8 cellular contexts compared by ENCODE assay signal in the genomic region with DNA sequence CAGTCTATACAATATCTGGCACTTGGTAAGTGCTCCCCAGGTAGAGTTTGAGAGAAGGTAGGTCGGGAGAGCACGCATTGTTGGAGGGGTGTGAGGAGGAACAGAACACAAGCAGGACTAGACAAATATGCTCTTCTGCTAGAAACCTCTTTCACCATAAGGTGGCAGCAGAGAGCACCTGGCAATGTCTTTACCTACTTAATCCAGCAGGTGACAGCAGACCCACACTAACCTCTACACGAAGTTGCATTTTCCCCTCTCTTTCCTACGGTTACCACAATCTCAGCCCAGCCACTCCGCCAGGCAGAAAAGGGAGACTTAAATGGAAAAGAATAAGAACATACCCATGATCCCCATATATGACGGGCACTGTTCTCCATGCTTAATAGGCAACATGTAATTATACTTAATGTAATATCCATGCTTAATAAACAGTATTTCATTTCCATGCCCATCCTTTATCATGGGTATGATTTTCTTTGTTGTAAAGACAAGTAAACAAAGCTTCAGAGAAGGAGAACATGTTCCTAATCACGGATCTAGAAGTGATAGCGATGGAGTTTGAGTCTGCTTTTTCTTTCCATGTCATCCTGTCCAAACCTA. TPM values are rescaled to one million over a fixed set of nuclear protein-coding genes. Genes with fewer than 3 reads are reported as not detected.
A peak's percentile ranks its signal among the peaks of the same experiment; 100 is the strongest.
DNase-seq lines count a peak whose midpoint lies in the region; ATAC-seq and TF ChIP-seq lines count a peak whose summit lies in the region.

No MANE protein-coding gene starts in this region.

- no peaks in the 10 kb centered on the region for H3K4me1 ChIP-seq in adrenal gland (replicated peaks in 1 of 2)
- peaks cover 0 to 28% (median 6%) of the 10 kb centered on the region in 9 donors for H3K4me1 ChIP-seq in heart right ventricle

- DNase-seq in AG09309 (ENCODE audit: low read depth) (peak; percentile 48), NCI-H1436 treated with DMSO at 0.1 percent for 48 hours (lab: John Stamatoyannopoulos, UW) (peak; percentile 5), T-cell (peak; percentile 19 to 68 (median 54)), adrenal gland (peak; percentile 71 to 94 (median 81)), heart right ventricle (peak; percentile 38 to 81), renal cortical epithelial cell (ENCODE audit: low read depth) (peak; percentile 70)

- 5 to 17% (median 12%) methylated on average over 8 of the region's 8 CpGs for whole genome bisulfite sequencing in adrenal gland, 4 donors
- WGBS in heart right ventricle, 2 donors = 11 to 13% methylated on average over 8 of the region's 8 CpGs

- H3K36me3 Mint-ChIP-seq in T-cell = no peaks in the 10 kb centered on the region

- H3K27me3 ChIP-seq in adrenal gland (peaks cover 12% of the 10 kb centered on the region), heart right ventricle (peaks cover 0 to 37% (median 3%) of the 10 kb centered on the region in 7 donors)

- no peak overlapping the region for H3K4me3 ChIP-seq in AG09309 (ENCODE audit: control insufficient read depth, low read depth, low read length)
- H3K4me3 ChIP-seq in adrenal gland = no peak overlapping the region
- no peak overlapping the region for H3K4me3 ChIP-seq in heart right ventricle

- no peak overlapping the region for H3K4me3 Mint-ChIP-seq in T-cell

- peaks cover 0 to 6% (median 0%) of the 10 kb centered on the region in 3 donors for H3K9me3 Mint-ChIP-seq in T-cell

- no peak overlapping the region for H3K27ac Mint-ChIP-seq in T-cell

- TF ChIP-seq POLR2A in adrenal gland (IDR thresholded peaks at IDR 0.05) = no peak

- ATAC-seq in GM19351 (IDR thresholded peaks at IDR 0.05; ENCODE audit: unreplicated experiment) = peak; percentile 45
- peak; percentile 76 to 88 (median 81) for ATAC-seq in T-cell (replicated peaks in 1 of 4)
- peak; percentile 88 to 97 (median 90) for ATAC-seq in heart right ventricle
- no peak for ATAC-seq in HG03442 (IDR thresholded peaks at IDR 0.05; ENCODE audit: unreplicated experiment)

- TF ChIP-seq CTCF in AG09309 (IDR thresholded peaks at IDR 0.05; ENCODE audit: control insufficient read depth, insufficient read depth, low read depth, low read length, missing control alignments) (peak; percentile 100), adrenal gland (IDR thresholded peaks at IDR 0.05) (peak; percentile 98 to 100 (median 100)), heart right ventricle (IDR thresholded peaks at IDR 0.05) (peak; percentile 100)

- no peak overlapping the region for H3K27ac ChIP-seq in adrenal gland
- H3K27ac ChIP-seq in heart right ventricle = peak overlapping the region in 2 of 10 donors; percentile 30 to 72

- intact Hi-C loops in adrenal gland (cut with DNase I) (loop anchor here (2.0 to 5.0 kb wide), 4 partner anchors 49 to 162 kb away; partner anchors contain the start of genes CCL1 (in 1 of the 2) and CCL13 (in 1 of the 2)), heart right ventricle (cut with DNase I) (loop anchor here (1.0 to 10.0 kb wide), 8 partner anchors 42 to 163 kb away; partner anchors contain the start of genes CCL1 (in 2 of the 10) and CCL2 (in 1 of the 10))

- POLR2A ChIA-PET in T-cell (lab: Charles Lee) = no interaction called here

- CTCF ChIA-PET in T-cell (lab: Charles Lee) = interaction anchor here (0.6 to 2.6 kb wide), 5 partner anchors 8 to 161 kb away, joined by 3 to 23 read pairs (median 3); no protein-coding TSS in a partner anchor

- peaks cover 0 to 5% (median 4%) of the 10 kb centered on the region in 3 donors for H3K4me1 Mint-ChIP-seq in T-cell

- H3K36me3 ChIP-seq in adrenal gland (replicated peaks in 1 of 2) (no peaks in the 10 kb centered on the region), heart right ventricle (no peaks in the 10 kb centered on the region)

- peaks cover 32 to 34% of the 10 kb centered on the region in 2 donors for H3K27me3 Mint-ChIP-seq in T-cell

- H3K9me3 ChIP-seq in adrenal gland (replicated peaks in 1 of 3) = no peaks in the 10 kb centered on the region
- peaks cover 0 to 25% (median 3%) of the 10 kb centered on the region in 11 donors for H3K9me3 ChIP-seq in heart right ventricle

RNA-seq across cellular contexts. Expression of gene CCL2, which starts 55.1 kb away (rescaled TPM):
- total RNA-seq in T-cell = under 1 TPM in 3 of 5 donors, not detected in 2; 0.38 to 0.76 (median 0.60) TPM
- total RNA-seq in adrenal gland = 100 to 1,000 TPM in 3 of 8 donors, 10 to 100 TPM in 5; 11.4 to 241 (median 72.2) TPM
- polyA plus RNA-seq in adrenal gland = 100 to 1,000 TPM in 2 of 3 donors, 10 to 100 TPM in 1; 64.3 to 330 (median 121) TPM
- total RNA-seq in heart right ventricle = 100 to 1,000 TPM in 3 of 10 donors, 10 to 100 TPM in 6, 1 to 10 TPM in 1; 2.9 to 264 (median 38.5) TPM
- polyA plus RNA-seq in heart right ventricle = 10 to 100 TPM; 51.3 to 80.3 TPM
- total RNA-seq in renal cortical epithelial cell = 29.2 and 148 TPM in 2 replicates

Comparison
In these comparisons a context has a peak if more than half of its experiments do, and no peak if none do; other contexts are left out.
1. DNase-seq: peak in every context shown above with its lines; median percentile 81 in adrenal gland; 70 in renal cortical epithelial cell; 60 in heart right ventricle; 54 in T-cell; 48 in AG09309; 5 in NCI-H1436 treated with DMSO at 0.1 percent for 48 hours.